In genomic region chr20:25863536-25864325, GRCh38 we compare ENCODE assay signal across 8 cellular contexts.
A peak's percentile ranks its signal among the peaks of the same experiment; 100 is the strongest.
DNase-seq lines count a peak whose midpoint lies in the region; TF ChIP-seq lines count a peak whose summit lies in the region.

No MANE protein-coding gene starts in this region.

- H3K4me3 ChIP-seq in hepatocyte (no peak overlapping the region), spleen (peak overlapping the region; percentile 20 to 71 (median 41))

- H3K4me2 ChIP-seq in hepatocyte, result peak overlapping the region; percentile 88

- intact Hi-C loops in spleen (cut with DNase I; ENCODE audit: low total_unique reads), result no loop called here

- H4K20me1 ChIP-seq in hepatocyte (ENCODE audit: insufficient read depth, poor library complexity, severe bottlenecking), result no peaks in the 10 kb centered on the region

- H3K9me2 ChIP-seq in hepatocyte (replicated peaks; ENCODE audit: insufficient read depth), result no peaks in the 10 kb centered on the region

- no peak overlapping the region for H2AFZ ChIP-seq in hepatocyte

- no peaks in the 10 kb centered on the region for H3K79me2 ChIP-seq in hepatocyte

- DNase-seq in NCI-H446 treated with DMSO at 0.1 percent for 48 hours (lab: John Stamatoyannopoulos, UW) (peak; percentile 31), NCI-H446 (lab: John Stamatoyannopoulos, UW) (no peak), SW480 (ENCODE audit: low spot score) (peak; percentile 53), hepatocyte (ENCODE audit: low spot score) (no peak), spleen (no peak), GM13976 (ENCODE audit: low spot score) (no peak), SK-N-DZ (ENCODE audit: low spot score) (no peak), HuH-7.5 (ENCODE audit: low spot score) (no peak)

- no peaks in the 10 kb centered on the region for H3K36me3 ChIP-seq in hepatocyte (replicated peaks; ENCODE audit: insufficient read depth, low read depth)
- no peaks in the 10 kb centered on the region for H3K36me3 ChIP-seq in spleen

- in situ Hi-C loops in GM13976 (cut with MboI; ENCODE audit: low sequenced_read_pairs, unreplicated experiment), result loop anchor here (25.0 kb wide), 2 partner anchors 176 to 576 kb away; partner anchors contain the start of gene ZNF337

- TF ChIP-seq CTCF in hepatocyte (IDR thresholded peaks at IDR 0.05; ENCODE audit: poor library complexity) (no peak), spleen (IDR thresholded peaks at IDR 0.05 in 8 of 11, conservative IDR thresholded peaks at IDR 0.05 in 3 of 11) (no peak), GM13976 (IDR thresholded peaks at IDR 0.05; ENCODE audit: borderline replicate concordance, control extremely low read depth, extremely low read depth, insufficient read depth, missing control alignments) (no peak)

- no peak for TF ChIP-seq POLR2A in spleen (IDR thresholded peaks at IDR 0.05)

- no peaks in the 10 kb centered on the region for H3K9me3 ChIP-seq in hepatocyte (ENCODE audit: low read depth)
- no peaks in the 10 kb centered on the region for H3K9me3 ChIP-seq in spleen

- H3K27ac ChIP-seq in hepatocyte (no peak overlapping the region), spleen (peak overlapping the region in 1 of 8 donors; percentile 28)

- H3K27me3 ChIP-seq in hepatocyte (peaks cover 49% of the 10 kb centered on the region), spleen (replicated peaks in 1 of 7) (peaks cover 0 to 98% (median 38%) of the 10 kb centered on the region in 7 donors)

- H3K4me1 ChIP-seq in hepatocyte (ENCODE audit: insufficient read depth), result peaks cover 6% of the 10 kb centered on the region
- peaks cover 9 to 89% (median 57%) of the 10 kb centered on the region in 6 donors for H3K4me1 ChIP-seq in spleen

- WGBS in hepatocyte (ENCODE audit: low lambda C conversion rate, missing lambda C conversion rate), result 39% methylated on average over 20 of the region's 21 CpGs
- 28 to 36% (median 31%) methylated on average over 18 to 21 of the region's 21 CpGs for WGBS in spleen, 5 donors

Comparison
In these comparisons a context has a peak if more than half of its experiments do, and no peak if none do; other contexts are left out.
1. DNase-seq: peak in NCI-H446 treated with DMSO at 0.1 percent for 48 hours (single experiment) and SW480 (single experiment); none in NCI-H446 (0 of 2), hepatocyte (single experiment), spleen (single experiment), GM13976 (single experiment), SK-N-DZ (single experiment) and HuH-7.5 (single experiment).